8 cellular contexts compared by ENCODE assay signal in genomic region chr9:100100268-100100667, GRCh38. TPM values are rescaled to one million over a fixed set of nuclear protein-coding genes. Genes with fewer than 3 reads are reported as not detected.
DNase-seq lines count a peak whose midpoint lies in the region; ATAC-seq and TF ChIP-seq lines count a peak whose summit lies in the region.

No MANE protein-coding gene starts in this region.

- H4K20me1 ChIP-seq in H9 (ENCODE audit: control insufficient read depth, insufficient read depth, insufficient read length): no peaks in the 10 kb centered on the region

- no peak overlapping the region for H2BK120ac ChIP-seq in H9 (ENCODE audit: low read depth, low read length, poor library complexity, severe bottlenecking)

- intact Hi-C loops in adrenal gland (cut with DNase I): no loop called here

- H4K91ac ChIP-seq in H9 (ENCODE audit: insufficient read length, low read depth, low read length): no peak overlapping the region

- peak overlapping the region; percentile 94 for H3K4me2 ChIP-seq in H9 (ENCODE audit: insufficient read depth, insufficient read length, low read length)

- H3K79me2 ChIP-seq in ACC112 (ENCODE audit: control insufficient read depth, insufficient read depth, low read length, unreplicated experiment) (peaks cover 40% of the 10 kb centered on the region), H9 (ENCODE audit: insufficient read depth, low read length) (no peaks in the 10 kb centered on the region)

- no peaks in the 10 kb centered on the region for H3K9me3 Mint-ChIP-seq in H9

- H2BK15ac ChIP-seq in H9 (ENCODE audit: low read depth, low read length): no peak overlapping the region

- no peak overlapping the region for H3K56ac ChIP-seq in H9 (ENCODE audit: insufficient read length, low read depth, low read length)

- no peaks in the 10 kb centered on the region for H3K79me1 ChIP-seq in H9 (ENCODE audit: insufficient read depth, low read depth, low read length, poor library complexity, severe bottlenecking)

- H3K4me3 ChIP-seq in ACC112 (ENCODE audit: low read depth, low read length) (peak overlapping the region; percentile 95), adrenal gland (peak overlapping the region in 1 of 4 donors; percentile 88), muscle layer of duodenum (ENCODE audit: low read depth in 1 of 2, low read length in 2 of 2) (peak overlapping the region; percentile 93 to 99)

- H2AK5ac ChIP-seq in H9 (ENCODE audit: insufficient read length, low read length): no peak overlapping the region

- no peak overlapping the region for H3K18ac ChIP-seq in H9 (ENCODE audit: insufficient read length, low read depth, low read length)

- no peak overlapping the region for H3T11ph ChIP-seq in H9 (ENCODE audit: low read length)

- no CpG with 5 or more reads among the region's 2 CpGs for WGBS in H9 (ENCODE audit: extremely low coverage, insufficient read length, low lambda C conversion rate)
- 75 to 83% (median 81%) methylated on average over 2 of the region's 2 CpGs for WGBS in adrenal gland, 4 donors

- H4K5ac ChIP-seq in H9 (ENCODE audit: insufficient read length, low read depth, low read length): no peak overlapping the region

- no peak for TF ChIP-seq CTCF in H9 (conservative IDR thresholded peaks at IDR 0.05)
- no peak for TF ChIP-seq CTCF in adrenal gland (IDR thresholded peaks at IDR 0.05)

- H3K9ac ChIP-seq in H9 (ENCODE audit: extremely low read depth, insufficient read length, low read length): no peak overlapping the region

- H2AFZ ChIP-seq in ACC112 (ENCODE audit: low read length, unreplicated experiment) (peak overlapping the region; percentile 94), H9 (ENCODE audit: low read length) (no peak overlapping the region)

- H3K4me3 Mint-ChIP-seq in H9: peak overlapping the region; percentile 99 to 100

- H2BK5ac ChIP-seq in H9 (ENCODE audit: insufficient read length, low read length): no peak overlapping the region

- no peak overlapping the region for H4K8ac ChIP-seq in H9 (replicated peaks; ENCODE audit: insufficient read length, low read depth, low read length)

- peak overlapping the region; percentile 35; the same call in 1 of the 2 replicates for H3K27ac ChIP-seq in ACC112 (ENCODE audit: low read depth, low read length)
- no peak overlapping the region for H3K27ac ChIP-seq in H9 (ENCODE audit: insufficient read length, low read depth, low read length)
- peak overlapping the region in 3 of 5 donors; percentile 89 to 94 (median 90) for H3K27ac ChIP-seq in adrenal gland
- H3K27ac ChIP-seq in muscle layer of duodenum (ENCODE audit: low read length): peak overlapping the region; percentile 82

- DNase-seq in H9: no peak
- no peak for DNase-seq in adrenal gland
- DNase-seq in OCI-M2 (lab: John Stamatoyannopoulos, UW; ENCODE audit: unreplicated experiment): no peak
- DNase-seq in stimulated activated CD4-positive, alpha-beta T cell treated with anti-CD3 and anti-CD28 coated beads, Interleukin-4, amount 100 ng/mL, for 1 hour: no peak
- DNase-seq in NCI-H526 treated with DMSO at 0.1 percent for 48 hours (lab: John Stamatoyannopoulos, UW): no peak

- H3K4me1 Mint-ChIP-seq in H9: peaks cover 15 to 20% of the 10 kb centered on the region in 2 experiments

- H3K27me3 Mint-ChIP-seq in H9 (ENCODE audit: low read depth): no peaks in the 10 kb centered on the region

- no peak overlapping the region for H3K4ac ChIP-seq in H9 (ENCODE audit: low read depth, low read length)

- no peak overlapping the region for H2BK20ac ChIP-seq in H9 (ENCODE audit: low read depth, low read length, poor library complexity, severe bottlenecking)

- peaks cover 12% of the 10 kb centered on the region for H3K4me1 ChIP-seq in ACC112 (ENCODE audit: control insufficient read depth, insufficient read depth, low read length, unreplicated experiment)
- no peaks in the 10 kb centered on the region for H3K4me1 ChIP-seq in H9 (ENCODE audit: insufficient read depth, low read length)
- H3K4me1 ChIP-seq in adrenal gland (replicated peaks in 1 of 2): peaks cover 12 to 29% of the 10 kb centered on the region in 2 donors
- H3K4me1 ChIP-seq in muscle layer of duodenum (ENCODE audit: control insufficient read depth in 1 of 2, insufficient read depth in 2 of 2, low read length in 2 of 2): peaks cover 9 to 23% of the 10 kb centered on the region in 2 donors

- H3K27ac Mint-ChIP-seq in H9: no peak overlapping the region

- H3K23ac ChIP-seq in H9 (ENCODE audit: insufficient read length, low read depth, low read length): no peak overlapping the region

- H2BK12ac ChIP-seq in H9 (ENCODE audit: insufficient read length, low read depth, low read length): no peak overlapping the region

- H3K14ac ChIP-seq in H9 (ENCODE audit: insufficient read depth, low read length): no peak overlapping the region

- H3K9me3 ChIP-seq in H9 (ENCODE audit: control insufficient read depth, low read depth, low read length): no peaks in the 10 kb centered on the region
- H3K9me3 ChIP-seq in adrenal gland (replicated peaks in 1 of 3): no peaks in the 10 kb centered on the region
- no peaks in the 10 kb centered on the region for H3K9me3 ChIP-seq in muscle layer of duodenum (ENCODE audit: control insufficient read depth in 1 of 2, low read length in 2 of 2)

- H3K27me3 ChIP-seq in ACC112 (ENCODE audit: insufficient read depth, low read length) (no peaks in the 10 kb centered on the region), H9 (ENCODE audit: insufficient read depth, low read length) (no peaks in the 10 kb centered on the region), adrenal gland (no peaks in the 10 kb centered on the region), muscle layer of duodenum (ENCODE audit: low read depth, low read length) (no peaks in the 10 kb centered on the region)

- ATAC-seq in HG02798 (IDR thresholded peaks at IDR 0.05; ENCODE audit: poor library complexity, unreplicated experiment): no peak

- TF ChIP-seq POLR2A in adrenal gland (IDR thresholded peaks at IDR 0.05): no peak

- H3K23me2 ChIP-seq in H9 (ENCODE audit: insufficient read length, low read depth, low read length, poor library complexity, severe bottlenecking): peaks cover 5% of the 10 kb centered on the region

- H3K36me3 Mint-ChIP-seq in H9 (ENCODE audit: insufficient read depth in 1 of 3, low read depth in 3 of 3): peaks cover 0 to 6% (median 0%) of the 10 kb centered on the region in 3 experiments; a peak in 2 of 7 replicates

- H3K36me3 ChIP-seq in ACC112 (ENCODE audit: insufficient read depth, low read length) (peaks cover 14% of the 10 kb centered on the region), adrenal gland (replicated peaks in 1 of 2) (peaks cover 0 to 15% of the 10 kb centered on the region in 2 donors), muscle layer of duodenum (ENCODE audit: control insufficient read depth in 1 of 2, insufficient read depth in 2 of 2, low read length in 2 of 2) (peaks cover 6 to 15% of the 10 kb centered on the region in 2 donors)

RNA-seq across cellular contexts. Expression of gene INVS, which starts 1.2 kb away (rescaled TPM):
- total RNA-seq in H9 (2021) (7.5 and 8.2 TPM in 2 replicates), adrenal gland (10 to 100 TPM; 16.5 to 47.7 (median 27.7) TPM)
- 10 to 100 TPM in 1 of 3 donors, 1 to 10 TPM in 2; 6.4 to 13.5 (median 7.7) TPM for polyA plus RNA-seq in adrenal gland

RNA-seq across cellular contexts. Expression of gene ERP44, which starts 1.5 kb away (rescaled TPM):
- total RNA-seq in H9 (2021) (15.4 and 15.5 TPM in 2 replicates), adrenal gland (10 to 100 TPM; 12.9 to 27.4 (median 19.3) TPM)
- 10 to 100 TPM; 14.2 to 43.7 (median 23.8) TPM for polyA plus RNA-seq in adrenal gland
